1 cellular context compared by ENCODE assay signal in genomic region chr5:97009212-97009898, GRCh38.
TF ChIP-seq lines count a peak whose summit lies in the region.

No MANE protein-coding gene starts in this region.

TF ChIP-seq in SK-N-SH, 30 proteins besides CTCF, POLR2A, EP300 and RAD21 (continued from another document):
- no peak for TF ChIP-seq REST (IDR thresholded peaks at IDR 0.05; ENCODE audit: low read depth, low read length)
- TF ChIP-seq YY1 (IDR thresholded peaks at IDR 0.05; ENCODE audit: low read depth) = no peak
- TF ChIP-seq FOXJ3 (CRISPR knock-in tag; IDR thresholded peaks at IDR 0.05) = no peak
- no peak for TF ChIP-seq POLR2AphosphoS5 (IDR thresholded peaks at IDR 0.05; ENCODE audit: low read depth, low read length)
- TF ChIP-seq PBX3 (IDR thresholded peaks at IDR 0.05) = no peak
- no peak for TF ChIP-seq ZBTB33 (IDR thresholded peaks at IDR 0.05; ENCODE audit: borderline replicate concordance, low read depth)
- no peak for TF ChIP-seq GATA2 (CRISPR knock-in tag; IDR thresholded peaks at IDR 0.05)
- TF ChIP-seq FOXM1 (IDR thresholded peaks at IDR 0.05; ENCODE audit: low read depth) = no peak
- TF ChIP-seq FOSL2 (IDR thresholded peaks at IDR 0.05; ENCODE audit: borderline replicate concordance, low read depth) = no peak
